Comparison of ENCODE assay signal across 13 cellular contexts in the genomic region with DNA sequence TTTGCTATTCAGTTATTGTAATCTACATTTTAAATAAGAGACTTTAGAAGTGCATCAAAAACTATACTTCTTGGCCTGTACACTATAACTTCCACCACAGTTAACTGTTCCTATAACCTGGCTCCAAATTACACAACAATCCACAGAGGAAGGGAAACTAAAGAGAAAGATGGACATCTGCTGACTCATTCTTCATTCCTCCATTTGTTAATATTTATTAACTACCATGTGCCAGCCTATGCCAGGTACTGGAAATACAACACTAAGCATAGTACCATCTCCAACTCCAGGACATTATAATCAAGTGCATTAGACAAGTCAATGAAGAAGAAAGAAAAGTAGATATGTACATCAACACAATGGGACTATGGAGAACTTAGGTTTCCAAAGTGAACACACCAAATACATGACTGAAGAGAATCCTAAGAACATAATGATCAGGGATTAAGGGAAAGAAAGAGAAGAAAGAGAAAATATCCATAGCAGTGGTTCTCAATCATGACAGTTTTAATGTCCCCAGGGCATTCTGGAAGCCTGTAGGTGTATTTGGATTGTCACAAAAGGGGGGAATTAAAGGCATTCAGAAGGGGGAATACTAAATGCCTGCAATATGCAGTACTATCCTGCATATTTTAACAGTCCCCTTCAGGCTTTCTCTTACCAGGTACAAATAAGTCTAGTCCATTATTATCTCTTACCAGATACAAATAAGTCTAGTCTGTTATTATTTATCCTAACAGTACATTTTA. TPM values are rescaled to one million over a fixed set of nuclear protein-coding genes. Genes with fewer than 3 reads are reported as not detected.
A peak's percentile ranks its signal among the peaks of the same experiment; 100 is the strongest.
DNase-seq lines count a peak whose midpoint lies in the region; ATAC-seq and TF ChIP-seq lines count a peak whose summit lies in the region.
"Had no signal": no experiment of that assay in that cellular context is flagged by ENCODE, and none has a peak within 500 bp of the region (broad histone marks: within the 10 kb centered on the region; RNA-seq: fewer than 3 reads in every experiment).

No MANE protein-coding gene starts in this region.

- H3K27me3 Mint-ChIP-seq in osteocyte (ENCODE audit: unreplicated experiment) = no peaks in the 10 kb centered on the region

- H3K36me3 Mint-ChIP-seq in osteocyte (ENCODE audit: unreplicated experiment) = peaks cover 27% of the 10 kb centered on the region

- TF ChIP-seq CTCF in osteocyte (IDR thresholded peaks at IDR 0.05) (no peak), tibial artery (IDR thresholded peaks at IDR 0.05) (no peak)

- peaks cover 18 to 57% (median 39%) of the 10 kb centered on the region in 3 donors for H3K36me3 ChIP-seq in tibial artery

- intact Hi-C loops in tibial artery (cut with DNase I; ENCODE audit: low total_unique reads) = no loop called here

- H3K27ac ChIP-seq in tibial artery = no peak overlapping the region
- H3K27ac ChIP-seq: hepatocyte had no signal

- H3K9me3 Mint-ChIP-seq in osteocyte (ENCODE audit: unreplicated experiment) = no peaks in the 10 kb centered on the region

- DNase-seq in EL (peak; percentile 23), NCI-H69 (lab: John Stamatoyannopoulos, UW) (peak; percentile 11), dermis blood vessel endothelial cell (peak; percentile 23), osteocyte (ENCODE audit: extremely low spot score, unreplicated experiment) (no peak), NCI-H1417 treated with DMSO at 0.1 percent for 48 hours (lab: John Stamatoyannopoulos, UW) (no peak), tibial artery (no peak)
- DNase-seq: activated CD8-positive, alpha-beta memory T cell treated with anti-CD3 and anti-CD28 coated beads, Interleukin-2, amount 50 U/mL, for 48 hours; COR-L47; NCI-H2171; stimulated activated CD4-positive, alpha-beta T cell treated with anti-CD3 and anti-CD28 coated beads, Interleukin-4, amount 100 ng/mL, for 24 hours had no signal

- H3K9me3 ChIP-seq in tibial artery = no peaks in the 10 kb centered on the region

- H3K27ac Mint-ChIP-seq in osteocyte (ENCODE audit: unreplicated experiment) = peak overlapping the region; percentile 50

- H3K4me1 ChIP-seq in tibial artery = peaks cover 0 to 4% (median 0%) of the 10 kb centered on the region in 4 donors

- H3K4me3 ChIP-seq in tibial artery = no peak overlapping the region
- H3K4me3 ChIP-seq: hepatocyte had no signal

- peaks cover 19% of the 10 kb centered on the region for H3K4me1 Mint-ChIP-seq in osteocyte (ENCODE audit: unreplicated experiment)

- no peak overlapping the region for H3K4me3 Mint-ChIP-seq in osteocyte (ENCODE audit: unreplicated experiment)

- ATAC-seq in HG03432 (IDR thresholded peaks at IDR 0.05; ENCODE audit: unreplicated experiment) = no peak
- ATAC-seq: Panc1 had no signal

- H3K27me3 ChIP-seq in tibial artery = no peaks in the 10 kb centered on the region
- H3K27me3 ChIP-seq: hepatocyte had no signal

RNA-seq across cellular contexts. Expression of a gene that starts 8.9 kb away (rescaled TPM):
- 30.8 and 37.7 TPM in 2 replicates for total RNA-seq in dermis blood vessel endothelial cell
- total RNA-seq in osteocyte = 48.2 and 50.3 TPM in 2 replicates

Comparison
In these comparisons a context has a peak if more than half of its experiments do, and no peak if none do; other contexts are left out.
1. DNase-seq: peak in EL (single experiment), NCI-H69 (single experiment) and dermis blood vessel endothelial cell (single experiment); none in osteocyte (single experiment), NCI-H1417 treated with DMSO at 0.1 percent for 48 hours (single experiment) and tibial artery (0 of 2).